In the genomic region with DNA sequence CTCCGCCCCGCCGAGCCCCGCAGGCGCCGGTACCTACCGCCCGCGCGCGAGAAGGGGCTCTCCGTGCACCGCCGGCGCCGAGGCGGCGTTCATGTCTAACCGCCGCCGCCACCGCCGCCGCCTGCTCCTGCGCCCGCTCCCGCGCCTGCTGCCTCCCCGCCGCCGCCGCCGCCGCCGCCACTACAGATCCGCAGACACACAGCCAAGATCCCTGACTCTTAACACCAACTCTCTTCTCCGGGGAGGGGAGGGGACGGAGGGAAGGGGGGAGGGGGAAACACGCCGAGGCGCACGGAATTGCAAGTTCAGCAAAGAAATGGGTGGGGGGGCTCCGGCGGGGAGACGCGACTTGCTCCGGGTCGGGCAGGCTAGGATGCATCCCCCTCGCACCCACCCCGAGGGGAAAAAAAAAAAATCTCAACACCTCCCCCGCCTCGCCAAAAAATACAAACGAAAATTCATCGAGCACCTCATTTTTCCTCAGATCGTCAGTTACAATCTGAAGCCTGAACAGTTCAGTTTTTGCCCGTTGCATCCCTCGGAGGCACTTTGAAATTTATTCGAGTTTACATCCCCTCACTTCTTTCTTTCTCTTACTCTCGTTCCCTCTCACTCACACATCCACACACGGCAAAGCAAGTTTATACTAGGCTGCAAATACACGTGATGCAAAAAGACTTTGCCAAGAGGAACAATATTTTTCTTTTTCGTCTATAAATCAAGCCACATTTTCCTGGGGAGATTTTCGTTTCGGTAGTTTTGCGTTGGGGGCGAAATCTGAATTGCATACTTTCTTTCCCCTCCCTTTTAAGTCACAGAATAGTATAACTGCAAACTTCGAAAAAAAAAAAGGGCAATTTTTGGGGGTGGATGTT, we compare ENCODE assay signal across 8 cellular contexts. TPM values are rescaled to one million over a fixed set of nuclear protein-coding genes. Genes with fewer than 3 reads are reported as not detected.
DNase-seq lines count a peak whose midpoint lies in the region; ATAC-seq and TF ChIP-seq lines count a peak whose summit lies in the region.

TSS of gene TCF4 (minus strand) at position 192 of the 875 bp plus-strand sequence. CDS start 1,076 bp downstream, outside the sequence.

- H3K27ac Mint-ChIP-seq in T-helper 2 cell treated with Interferon-gamma antibody and Interleukin-4, amounts not matched to agents 5 μg/mL and 100 μg/mL, for 36 hours = peak within 1 kb of the TSS; percentile 87

- no peak for ATAC-seq in GM21619 (IDR thresholded peaks at IDR 0.05; ENCODE audit: unreplicated experiment)

- H3K4me3 ChIP-seq in spleen = peak within 1 kb of the TSS; percentile 32 to 74 (median 52)

- H3K27ac ChIP-seq in layer of hippocampus (ENCODE audit: low read depth, low read length) = peak within 1 kb of the TSS; percentile 91
- peak within 1 kb of the TSS; percentile 76 to 93 (median 90) for H3K27ac ChIP-seq in spleen

- peaks cover 26% of the 10 kb centered on the region for H3K4me1 Mint-ChIP-seq in T-helper 2 cell treated with Interferon-gamma antibody and Interleukin-4, amounts not matched to agents 5 μg/mL and 100 μg/mL, for 36 hours (ENCODE audit: low read depth)

- DNase-seq in NCI-H2081 (lab: John Stamatoyannopoulos, UW) (peak; percentile 45 to 50), NCI-H2081 treated with DMSO at 0.1 percent for 48 hours (lab: John Stamatoyannopoulos, UW) (no peak), NCI-H1092 treated with DMSO at 0.1 percent for 48 hours (lab: John Stamatoyannopoulos, UW) (peak; percentile 83), ecto neural progenitor cell (ENCODE audit: low spot score) (peak; percentile 85), spleen (peak; percentile 89)
- DNase-seq in T-helper 2 cell treated with Interferon-gamma antibody and Interleukin-4, amounts not matched to agents 5 μg/mL and 100 μg/mL, for 36 hours (ENCODE audit: low spot score) = peak; percentile 49

- TF ChIP-seq POLR2A in spleen (IDR thresholded peaks at IDR 0.05) = no peak

- no peak for TF ChIP-seq CTCF in spleen (IDR thresholded peaks at IDR 0.05 in 8 of 11, conservative IDR thresholded peaks at IDR 0.05 in 3 of 11)

- no peaks in the 10 kb centered on the region for H3K27me3 ChIP-seq in layer of hippocampus (ENCODE audit: control insufficient read depth, insufficient read depth, low read length)
- H3K27me3 ChIP-seq in spleen (replicated peaks in 1 of 7) = peaks cover 0 to 25% (median 0%) of the 10 kb centered on the region in 7 donors

- peaks cover 0 to 55% (median 33%) of the 10 kb centered on the region in 6 donors for H3K4me1 ChIP-seq in spleen

- peaks cover 2% of the 10 kb centered on the region for H3K36me3 Mint-ChIP-seq in T-helper 2 cell treated with Interferon-gamma antibody and Interleukin-4, amounts not matched to agents 5 μg/mL and 100 μg/mL, for 36 hours (ENCODE audit: low read depth)

- no peaks in the 10 kb centered on the region for H3K36me3 ChIP-seq in spleen

- H3K9me3 ChIP-seq in spleen = no peaks in the 10 kb centered on the region

- intact Hi-C loops in spleen (cut with DNase I; ENCODE audit: low total_unique reads) = loop anchor here (10.0 kb wide), 1 partner anchor 173 kb away; no protein-coding TSS in a partner anchor

- H3K4me3 Mint-ChIP-seq in T-helper 2 cell treated with Interferon-gamma antibody and Interleukin-4, amounts not matched to agents 5 μg/mL and 100 μg/mL, for 36 hours = peak within 1 kb of the TSS; percentile 91

- peaks cover 36% of the 10 kb centered on the region for H3K27me3 Mint-ChIP-seq in T-helper 2 cell treated with Interferon-gamma antibody and Interleukin-4, amounts not matched to agents 5 μg/mL and 100 μg/mL, for 36 hours (ENCODE audit: low read depth)

- H3K9me3 Mint-ChIP-seq in T-helper 2 cell treated with Interferon-gamma antibody and Interleukin-4, amounts not matched to agents 5 μg/mL and 100 μg/mL, for 36 hours = no peaks in the 10 kb centered on the region

- WGBS in spleen, 5 donors = 1% methylated on average over 45 to 67 of the region's 67 CpGs

RNA-seq across cellular contexts. Expression of gene TCF4, which starts in this region (rescaled TPM):
- total RNA-seq in spleen = 100 to 1,000 TPM; 136 to 200 (median 163) TPM
- polyA plus RNA-seq in spleen = 10 to 100 TPM; 14.6 to 26.3 (median 20.0) TPM
